Comparison of ENCODE assay signal across 29 cellular contexts in the genomic region with DNA sequence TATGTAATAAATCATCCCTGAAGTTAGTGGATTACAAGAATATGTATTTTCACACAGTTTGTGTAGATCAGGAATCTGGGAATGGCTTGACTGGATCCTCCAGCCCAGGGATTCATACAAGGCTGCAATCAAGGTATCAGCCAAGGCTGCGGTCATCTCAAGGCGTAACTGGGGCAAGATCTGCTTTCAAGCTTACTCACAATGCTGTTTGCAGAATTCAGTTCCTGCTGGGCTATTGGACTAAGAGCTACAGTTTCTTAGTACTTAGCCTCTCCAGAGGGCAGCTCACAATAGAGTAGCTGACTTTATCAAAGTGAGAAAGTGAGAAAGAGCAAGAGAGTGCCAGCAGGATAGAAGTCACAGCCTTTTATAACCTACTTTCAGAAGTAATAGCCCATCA.
"Had no signal": no experiment of that assay in that cellular context is flagged by ENCODE, and none has a peak within 500 bp of the region (broad histone marks: within the 10 kb centered on the region; RNA-seq: fewer than 3 reads in every experiment).

No MANE protein-coding gene starts in this region.

- H3K9me3 Mint-ChIP-seq: activated CD4-positive, alpha-beta T cell treated with anti-CD3 and anti-CD28 coated beads, Interleukin-2, amount 10 ng/mL, durations not matched to agents 7 days and 5 days; activated T-cell treated with anti-CD3 and anti-CD28 coated beads, Interleukin-2, amount 50 U/mL, for 4 hours; activated T-helper 17 cell treated with anti-CD3 and anti-CD28 coated beads, Interleukin-2, amount 50 U/mL, for 72 hours had no signal

- H3K4me1 Mint-ChIP-seq: activated CD4-positive, alpha-beta memory T cell treated with anti-CD3 and anti-CD28 coated beads, Interleukin-2, amount 10 ng/mL, durations not matched to agents 7 days and 5 days; activated CD4-positive, alpha-beta T cell treated with anti-CD3 and anti-CD28 coated beads, Interleukin-2, amount 10 ng/mL, durations not matched to agents 7 days and 5 days; activated T-helper 17 cell treated with anti-CD3 and anti-CD28 coated beads, Interleukin-2, amount 50 U/mL, for 72 hours; T-helper 17 cell had no signal

- H3K9me3 ChIP-seq: esophagus squamous epithelium, gastroesophageal sphincter had no signal

- H3K27ac ChIP-seq: brain microvascular endothelial cell, epithelial cell of prostate, esophagus squamous epithelium, gastroesophageal sphincter had no signal

- H3K4me1 ChIP-seq: esophagus squamous epithelium, gastroesophageal sphincter had no signal

- DNase-seq: activated CD4-positive, alpha-beta memory T cell treated with anti-CD3 and anti-CD28 coated beads, Interleukin-2, amount 10 ng/mL, durations not matched to agents 7 days and 5 days; activated CD4-positive, alpha-beta T cell treated with anti-CD3 and anti-CD28 coated beads for 4 hours; activated CD4-positive, alpha-beta T cell treated with anti-CD3 and anti-CD28 coated beads, Interleukin-2, amount 10 ng/mL, durations not matched to agents 7 days and 5 days; activated CD4-positive, alpha-beta T cell treated with anti-CD3 and anti-CD28 coated beads, Interleukin-2, amount 50 U/mL, for 4 hours; activated CD4-positive, CD25-positive, alpha-beta regulatory T cell; activated CD4-positive, CD25-positive, alpha-beta regulatory T cell treated with anti-CD3 and anti-CD28 coated beads, Interleukin-2, amount 50 U/mL, for 72 hours; activated effector memory CD4-positive, alpha-beta T cell treated with Interleukin-2 at 50 U/mL for 16 hours; activated gamma-delta T cell treated with Interleukin-2 at 50 U/mL for 16 hours; activated naive CD4-positive, alpha-beta T cell treated with anti-CD3 and anti-CD28 coated beads, Interleukin-2, amount 50 U/mL, for 16 hours; activated naive CD4-positive, alpha-beta T cell treated with Interleukin-2 at 50 U/mL for 16 hours; activated T-cell treated with anti-CD3 and anti-CD28 coated beads, Interleukin-2, amount 50 U/mL, for 4 hours; amniotic stem cell; anterior cingulate cortex; brain microvascular endothelial cell; cortex of kidney; dermis blood vessel endothelial cell; effector CD4-positive, alpha-beta T cell; effector memory CD8-positive, alpha-beta T cell; esophagus squamous epithelium; foreskin melanocyte; T-helper 1 cell; T-helper 17 cell; T1000 had no signal

- H3K27me3 Mint-ChIP-seq: activated CD4-positive, alpha-beta memory T cell treated with anti-CD3 and anti-CD28 coated beads, Interleukin-2, amount 10 ng/mL, durations not matched to agents 7 days and 5 days; activated CD4-positive, alpha-beta T cell treated with anti-CD3 and anti-CD28 coated beads, Interleukin-2, amount 10 ng/mL, durations not matched to agents 7 days and 5 days; T-helper 17 cell had no signal

- H3K27me3 ChIP-seq: brain microvascular endothelial cell, esophagus squamous epithelium, gastroesophageal sphincter had no signal

- ATAC-seq: activated T-cell treated with anti-CD3 and anti-CD28 coated beads, Interleukin-2, amount 50 U/mL, for 4 hours; activated T-helper 17 cell treated with anti-CD3 and anti-CD28 coated beads, Interleukin-2, amount 50 U/mL, for 72 hours; effector memory CD8-positive, alpha-beta T cell; gastroesophageal sphincter; T-helper 17 cell had no signal

- H3K4me3 ChIP-seq: esophagus squamous epithelium, gastroesophageal sphincter had no signal

- H3K4me3 Mint-ChIP-seq: activated CD4-positive, alpha-beta memory T cell treated with anti-CD3 and anti-CD28 coated beads, Interleukin-2, amount 10 ng/mL, durations not matched to agents 7 days and 5 days; activated CD4-positive, alpha-beta T cell treated with anti-CD3 and anti-CD28 coated beads, Interleukin-2, amount 10 ng/mL, durations not matched to agents 7 days and 5 days; activated naive CD8-positive, alpha-beta T cell; activated T-cell treated with anti-CD3 and anti-CD28 coated beads, Interleukin-2, amount 50 U/mL, for 4 hours; activated T-helper 17 cell treated with anti-CD3 and anti-CD28 coated beads, Interleukin-2, amount 50 U/mL, for 72 hours; central memory CD8-positive, alpha-beta T cell; effector memory CD8-positive, alpha-beta T cell; T-helper 17 cell; T-helper 2 cell treated with Interferon-gamma antibody and Interleukin-4, amounts not matched to agents 5 μg/mL and 100 μg/mL, for 36 hours had no signal

- H3K27ac Mint-ChIP-seq: activated CD4-positive, alpha-beta memory T cell treated with anti-CD3 and anti-CD28 coated beads, Interleukin-2, amount 10 ng/mL, durations not matched to agents 7 days and 5 days; activated CD4-positive, alpha-beta T cell treated with anti-CD3 and anti-CD28 coated beads, Interleukin-2, amount 10 ng/mL, durations not matched to agents 7 days and 5 days; activated naive CD8-positive, alpha-beta T cell; activated T-helper 17 cell treated with anti-CD3 and anti-CD28 coated beads, Interleukin-2, amount 50 U/mL, for 72 hours; effector memory CD8-positive, alpha-beta T cell; T-helper 17 cell; T-helper 2 cell treated with Interferon-gamma antibody and Interleukin-4, amounts not matched to agents 5 μg/mL and 100 μg/mL, for 36 hours had no signal

- H3K36me3 Mint-ChIP-seq: activated naive CD8-positive, alpha-beta T cell had no signal

- H3K36me3 ChIP-seq: brain microvascular endothelial cell, esophagus squamous epithelium, gastroesophageal sphincter had no signal
